ENCODE assay signal across 9 cellular contexts in the genomic region with DNA sequence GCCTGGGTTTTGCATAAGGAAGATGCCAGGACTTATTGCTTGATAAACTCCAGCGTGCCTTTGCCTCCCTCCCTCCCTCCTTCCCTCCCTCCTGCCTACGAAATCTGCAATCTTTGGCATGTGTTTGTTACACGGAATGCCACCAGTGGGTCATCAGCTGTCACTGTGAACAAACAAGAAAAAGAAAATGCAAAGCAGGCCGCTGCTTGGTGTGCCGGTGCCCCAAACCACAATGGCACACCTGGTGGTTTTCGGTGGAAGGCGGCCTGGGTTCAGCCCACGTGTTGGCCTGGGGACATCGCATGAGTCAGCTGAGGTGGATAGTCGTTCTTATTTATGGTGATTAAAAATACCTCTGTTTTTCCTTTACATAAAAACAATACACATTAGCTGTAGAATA. TPM values are rescaled to one million over a fixed set of nuclear protein-coding genes. Genes with fewer than 3 reads are reported as not detected.
DNase-seq lines count a peak whose midpoint lies in the region; ATAC-seq and TF ChIP-seq lines count a peak whose summit lies in the region.
"Had no signal": no experiment of that assay in that cellular context is flagged by ENCODE, and none has a peak within 500 bp of the region (broad histone marks: within the 10 kb centered on the region; RNA-seq: fewer than 3 reads in every experiment).

No MANE protein-coding gene starts in this region.

- 65 to 77% (median 71%) methylated on average over 10 of the region's 10 CpGs for WGBS in heart left ventricle, 4 donors

- intact Hi-C loops in heart left ventricle (cut with DNase I): loop anchor here in 7 of 10 donors (2.0 to 5.0 kb wide), 5 partner anchors 187 to 434 kb away; no protein-coding TSS in a partner anchor
- intact Hi-C loops in sciatic nerve (cut with DNase I): no loop called here

- H3K36me3 ChIP-seq in KMS-11 (ENCODE audit: insufficient read depth): no peaks in the 10 kb centered on the region
- no peaks in the 10 kb centered on the region for H3K36me3 ChIP-seq in heart left ventricle

- H3K9ac ChIP-seq in KMS-11: peak overlapping the region; percentile 26; the same call in 1 of the 2 replicates

- CTCF ChIA-PET in GM10248 (lab: Yijun Ruan, JAX): interaction anchor here (1.1 to 4.1 kb wide), 6 partner anchors 10 to 189 kb away, joined by 3 to 65 read pairs (median 4); no protein-coding TSS in a partner anchor

- H3K27me3 ChIP-seq in KMS-11 (ENCODE audit: insufficient read depth, low read depth) (no peaks in the 10 kb centered on the region), heart left ventricle (no peaks in the 10 kb centered on the region)

- no peaks in the 10 kb centered on the region for H3K79me2 ChIP-seq in KMS-11 (ENCODE audit: insufficient read depth, low read depth)

- POLR2A ChIA-PET in GM10248 (lab: Yijun Ruan, JAX): interaction anchor here (0.7 kb wide), 1 partner anchor 56 kb away, joined by 3 read pairs; no protein-coding TSS in a partner anchor

- H3K4me1 ChIP-seq in KMS-11 (ENCODE audit: low read depth, poor library complexity, severe bottlenecking) (peaks cover 77% of the 10 kb centered on the region), heart left ventricle (peaks cover 0 to 9% (median 0%) of the 10 kb centered on the region in 12 donors)

- ATAC-seq in GM19463 (IDR thresholded peaks at IDR 0.05; ENCODE audit: unreplicated experiment) (peak; percentile 74), esophagus mucosa (peak; percentile 31), heart left ventricle (no peak), sciatic nerve (no peak)

- no peak for TF ChIP-seq POLR2A in heart left ventricle (IDR thresholded peaks at IDR 0.05)

- DNase-seq in GM10248 (ENCODE audit: extremely low spot score) (peak; percentile 65), heart left ventricle (no peak), NCI-H1930 (lab: John Stamatoyannopoulos, UW) (no peak), NCI-H146 (lab: John Stamatoyannopoulos, UW) (no peak), sciatic nerve (ENCODE audit: low spot score) (no peak)
- DNase-seq: nucleus accumbens had no signal

- TF ChIP-seq CTCF in GM10248 (IDR thresholded peaks at IDR 0.05; ENCODE audit: control extremely low read depth, extremely low read depth, low read depth, missing control alignments) (no peak), KMS-11 (conservative IDR thresholded peaks at IDR 0.05; ENCODE audit: low read depth, low read length) (0 out of 2 replicates have a peak, but pooled peaks have one; percentile 15), heart left ventricle (IDR thresholded peaks at IDR 0.05) (no peak)

- H3K4me2 ChIP-seq in KMS-11: peak overlapping the region; percentile 77

- H3K4me3 ChIP-seq in KMS-11 (IDR thresholded peaks at IDR 0.05; ENCODE audit: insufficient read depth, low read depth, low read length) (no peak overlapping the region), heart left ventricle (no peak overlapping the region)

- peak overlapping the region; percentile 17; the same call in 1 of the 2 replicates for H2AFZ ChIP-seq in KMS-11 (ENCODE audit: low read depth)

- no peaks in the 10 kb centered on the region for H4K20me1 ChIP-seq in KMS-11 (ENCODE audit: insufficient read depth)

- H3K9me3 ChIP-seq in heart left ventricle: no peaks in the 10 kb centered on the region

- H3K27ac ChIP-seq in KMS-11 (peak overlapping the region; percentile 51), heart left ventricle (no peak overlapping the region)

RNA-seq across cellular contexts. Expression of a gene that starts 16.3 kb away (rescaled TPM):
- 4.0 TPM for total RNA-seq in esophagus mucosa
- 1 to 10 TPM; 1.9 to 3.4 (median 2.7) TPM for total RNA-seq in heart left ventricle
- polyA plus RNA-seq in heart left ventricle: 1 to 10 TPM in 1 of 2 donors, under 1 TPM in 1; 0.99 to 1.5 TPM
- total RNA-seq in sciatic nerve: 0.49 TPM

Comparison
In these comparisons a context has a peak if more than half of its experiments do, and no peak if none do; other contexts are left out.
1. ATAC-seq: peak in GM19463 (single experiment) and esophagus mucosa (single experiment); none in heart left ventricle (0 of 4) and sciatic nerve (single experiment).